10 cellular contexts compared by ENCODE assay signal in genomic region chr12:6957741-6958608, GRCh38. TPM values are rescaled to one million over a fixed set of nuclear protein-coding genes. Genes with fewer than 3 reads are reported as not detected.
DNase-seq lines count a peak whose midpoint lies in the region; ATAC-seq and TF ChIP-seq lines count a peak whose summit lies in the region.
"Had no signal": no experiment of that assay in that cellular context is flagged by ENCODE, and none has a peak within 500 bp of the region (broad histone marks: within the 10 kb centered on the region; RNA-seq: fewer than 3 reads in every experiment).

No MANE protein-coding gene starts in this region.

- peak; percentile 42 for DNase-seq in stimulated activated CD4-positive, alpha-beta T cell treated with anti-CD3 and anti-CD28 coated beads, Interleukin-15, amount 100 ng/mL, for 24 hours
- no peak for DNase-seq in stimulated activated CD4-positive, alpha-beta T cell treated with anti-CD3 and anti-CD28 coated beads, Interleukin-4, amount 100 ng/mL, for 24 hours
- DNase-seq in activated T-cell treated with anti-CD3 and anti-CD28 coated beads, Interleukin-2, amount 50 U/mL, for 4 hours = peak; percentile 18
- DNase-seq in lower lobe of right lung (peak; percentile 39), vagina (ENCODE audit: extremely low spot score in 2 of 2) (no peak), NCI-H187 (lab: John Stamatoyannopoulos, UW) (no peak)
- DNase-seq in central memory CD4-positive, alpha-beta T cell = no peak
- DNase-seq: H7, NCI-H187 treated with DMSO at 0.1 percent for 48 hours had no signal

- H3K36me3 ChIP-seq in lower lobe of right lung (peaks cover 47% of the 10 kb centered on the region), vagina (no peaks in the 10 kb centered on the region)

- no peaks in the 10 kb centered on the region for H3K9me3 ChIP-seq in lower lobe of right lung
- H3K9me3 ChIP-seq in vagina = no peaks in the 10 kb centered on the region

- no peak for TF ChIP-seq POLR2A in vagina (IDR thresholded peaks at IDR 0.05)

- H3K27ac ChIP-seq in lower lobe of right lung = peak overlapping the region; percentile 90
- H3K27ac ChIP-seq in vagina = peak overlapping the region; percentile 46

- peaks cover 48% of the 10 kb centered on the region for H3K36me3 Mint-ChIP-seq in activated T-cell treated with anti-CD3 and anti-CD28 coated beads, Interleukin-2, amount 50 U/mL, for 4 hours (ENCODE audit: insufficient read depth)

- no peak for TF ChIP-seq CTCF in lower lobe of right lung (IDR thresholded peaks at IDR 0.05)
- TF ChIP-seq CTCF in vagina (IDR thresholded peaks at IDR 0.05) = no peak

- H3K4me1 Mint-ChIP-seq in activated T-cell treated with anti-CD3 and anti-CD28 coated beads, Interleukin-2, amount 50 U/mL, for 4 hours (ENCODE audit: low read depth) = peaks cover 86% of the 10 kb centered on the region

- no peaks in the 10 kb centered on the region for H3K9me3 Mint-ChIP-seq in activated T-cell treated with anti-CD3 and anti-CD28 coated beads, Interleukin-2, amount 50 U/mL, for 4 hours

- H3K27me3 ChIP-seq in lower lobe of right lung (ENCODE audit: low read depth) = no peaks in the 10 kb centered on the region
- no peaks in the 10 kb centered on the region for H3K27me3 ChIP-seq in vagina

- intact Hi-C loops in lower lobe of right lung (cut with DNase I) (no loop called here), vagina (cut with DNase I) (no loop called here)

- peak overlapping the region; percentile 33 for H3K4me3 ChIP-seq in lower lobe of right lung
- no peak overlapping the region for H3K4me3 ChIP-seq in vagina

- H3K4me3 Mint-ChIP-seq in activated T-cell treated with anti-CD3 and anti-CD28 coated beads, Interleukin-2, amount 50 U/mL, for 4 hours = peak overlapping the region; percentile 91

- no peak for ATAC-seq in activated T-cell treated with anti-CD3 and anti-CD28 coated beads, Interleukin-2, amount 50 U/mL, for 4 hours
- ATAC-seq in lower lobe of right lung (no peak), HG03280 (IDR thresholded peaks at IDR 0.05; ENCODE audit: unreplicated experiment) (no peak)

- H3K27me3 Mint-ChIP-seq in activated T-cell treated with anti-CD3 and anti-CD28 coated beads, Interleukin-2, amount 50 U/mL, for 4 hours (ENCODE audit: low read depth) = no peaks in the 10 kb centered on the region

- H3K4me1 ChIP-seq in lower lobe of right lung = peaks cover 94% of the 10 kb centered on the region
- H3K4me1 ChIP-seq in vagina = peaks cover 31% of the 10 kb centered on the region

RNA-seq across cellular contexts. Expression of gene PTPN6, which starts 6.8 kb away (rescaled TPM):
- total RNA-seq in activated T-cell treated with anti-CD3 and anti-CD28 coated beads, Interleukin-2, amount 50 U/mL, for 4 hours = 100 to 1,000 TPM; 309 to 404 (median 401) TPM
- total RNA-seq in lower lobe of right lung (209 TPM), vagina (17.4 TPM)

RNA-seq across cellular contexts. Expression of gene PHB2, which starts 12.5 kb away (rescaled TPM):
- total RNA-seq in activated T-cell treated with anti-CD3 and anti-CD28 coated beads, Interleukin-2, amount 50 U/mL, for 4 hours = 100 to 1,000 TPM; 619 to 718 (median 635) TPM
- total RNA-seq in lower lobe of right lung (138 TPM), vagina (199 TPM)

RNA-seq across cellular contexts. Expression of gene EMG1, which starts 12.7 kb away (rescaled TPM):
- total RNA-seq in activated T-cell treated with anti-CD3 and anti-CD28 coated beads, Interleukin-2, amount 50 U/mL, for 4 hours = 100 to 1,000 TPM; 215 to 254 (median 223) TPM
- total RNA-seq in lower lobe of right lung (39.6 TPM), vagina (21.9 TPM)

RNA-seq across cellular contexts. Expression of gene C12orf57, which starts 14.2 kb away (rescaled TPM):
- 100 to 1,000 TPM; 180 to 190 (median 184) TPM for total RNA-seq in activated T-cell treated with anti-CD3 and anti-CD28 coated beads, Interleukin-2, amount 50 U/mL, for 4 hours
- total RNA-seq in lower lobe of right lung = 181 TPM
- 760 TPM for total RNA-seq in vagina

RNA-seq across cellular contexts. Expression of gene RNU7-1, which starts 14.4 kb away (rescaled TPM):
- total RNA-seq in activated T-cell treated with anti-CD3 and anti-CD28 coated beads, Interleukin-2, amount 50 U/mL, for 4 hours = not detected
- total RNA-seq in lower lobe of right lung = not detected
- not detected for total RNA-seq in vagina
- total RNA-seq: H7 had no signal

Comparison
In these comparisons a context has a peak if more than half of its experiments do, and no peak if none do; other contexts are left out.
1. DNase-seq: peak in stimulated activated CD4-positive, alpha-beta T cell treated with anti-CD3 and anti-CD28 coated beads, Interleukin-15, amount 100 ng/mL, for 24 hours (single experiment), activated T-cell treated with anti-CD3 and anti-CD28 coated beads, Interleukin-2, amount 50 U/mL, for 4 hours (single experiment) and lower lobe of right lung (single experiment); none in stimulated activated CD4-positive, alpha-beta T cell treated with anti-CD3 and anti-CD28 coated beads, Interleukin-4, amount 100 ng/mL, for 24 hours (single experiment), vagina (0 of 2), central memory CD4-positive, alpha-beta T cell (single experiment) and NCI-H187 (0 of 2).
2. RNA of gene PTPN6, which starts 6.8 kb away (total RNA-seq): 309 to 404 TPM in activated T-cell treated with anti-CD3 and anti-CD28 coated beads, Interleukin-2, amount 50 U/mL, for 4 hours and 209 TPM in lower lobe of right lung (single experiment); 17.4 TPM in vagina (single experiment); every median in the first group is over 10 times any median in the second.